Comparison of ENCODE assay signal across 8 cellular contexts in the genomic region with DNA sequence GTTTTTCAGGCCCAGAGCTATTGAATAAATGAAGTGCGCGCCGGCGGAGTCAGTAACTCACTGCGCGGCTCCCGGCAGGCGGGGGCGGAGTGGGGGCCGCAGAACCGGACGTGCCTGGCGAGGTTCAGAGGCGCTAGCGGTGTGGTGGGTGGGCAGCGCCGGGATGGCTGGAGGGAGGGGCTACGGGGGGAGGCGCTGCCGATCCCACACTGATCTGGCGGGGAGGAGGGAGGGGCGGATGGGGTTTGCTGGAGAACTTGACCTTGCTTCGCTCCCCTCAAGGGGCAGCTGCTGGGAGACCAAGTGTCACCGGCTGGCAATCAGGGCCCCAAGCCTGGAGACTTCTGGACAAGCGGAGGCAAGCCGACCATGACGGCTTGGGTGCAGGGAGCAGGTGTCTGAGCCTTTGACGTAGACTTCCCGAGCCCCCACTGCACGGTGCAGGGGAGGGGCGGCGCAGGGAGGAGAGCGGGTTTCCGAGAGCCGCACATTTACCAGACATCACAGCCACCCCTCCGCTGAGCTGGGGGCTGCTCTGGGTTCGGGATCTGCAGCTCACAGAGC.
DNase-seq lines count a peak whose midpoint lies in the region; ATAC-seq and TF ChIP-seq lines count a peak whose summit lies in the region.

No MANE protein-coding gene starts in this region.

- peak overlapping the region; percentile 81 for H3K27ac ChIP-seq in smooth muscle cell (ENCODE audit: low read depth)

- peaks cover 2% of the 10 kb centered on the region for H3K9me3 ChIP-seq in iPS-18c (ENCODE audit: control insufficient read depth, insufficient read depth, low read length)
- H3K9me3 ChIP-seq in smooth muscle cell (replicated peaks; ENCODE audit: low read depth), result no peaks in the 10 kb centered on the region

- peak overlapping the region; percentile 78 for H3K9ac ChIP-seq in smooth muscle cell (ENCODE audit: low read depth)

- H2AFZ ChIP-seq in smooth muscle cell (ENCODE audit: low read depth), result no peak overlapping the region

- no peaks in the 10 kb centered on the region for H4K20me1 ChIP-seq in smooth muscle cell (ENCODE audit: low read depth)

- peaks cover 28% of the 10 kb centered on the region for H3K4me1 ChIP-seq in smooth muscle cell (ENCODE audit: low read depth)

- H3K36me3 ChIP-seq in smooth muscle cell (ENCODE audit: low read depth), result no peaks in the 10 kb centered on the region

- H3K4me2 ChIP-seq in smooth muscle cell, result peak overlapping the region; percentile 90

- H3F3A ChIP-seq in smooth muscle cell (ENCODE audit: low read depth), result no peaks in the 10 kb centered on the region

- TF ChIP-seq CTCF in WI38 (IDR thresholded peaks at IDR 0.05; ENCODE audit: low read depth, low read length), result no peak
- no peak for TF ChIP-seq CTCF in smooth muscle cell (IDR thresholded peaks at IDR 0.05; ENCODE audit: borderline replicate concordance, insufficient read depth, poor library complexity, severe bottlenecking)

- peak overlapping the region; percentile 30; the same call in 1 of the 2 replicates for H3K4me3 ChIP-seq in WI38 (ENCODE audit: low read depth, low read length)
- peak overlapping the region; percentile 6; the same call in 1 of the 2 replicates for H3K4me3 ChIP-seq in iPS-18c (ENCODE audit: insufficient read depth, low read depth, low read length)
- peak overlapping the region; percentile 33 for H3K4me3 ChIP-seq in smooth muscle cell

- DNase-seq in NCI-H1436 (lab: John Stamatoyannopoulos, UW) (peak; percentile 54), NCI-H1436 treated with DMSO at 0.1 percent for 48 hours (lab: John Stamatoyannopoulos, UW) (no peak), smooth muscle cell (lab: John Stamatoyannopoulos, UW; ENCODE audit: unreplicated experiment) (no peak), GDM1 (lab: John Stamatoyannopoulos, UW) (no peak)
- DNase-seq in effector CD4-positive, alpha-beta T cell, result no peak

- ATAC-seq in GM21529 (IDR thresholded peaks at IDR 0.05; ENCODE audit: unreplicated experiment), result no peak

- H3K79me2 ChIP-seq in smooth muscle cell (ENCODE audit: low read depth), result no peaks in the 10 kb centered on the region

- 11% methylated on average over 29 of the region's 37 CpGs for WGBS in smooth muscle cell (ENCODE audit: low lambda C conversion rate)

- no peaks in the 10 kb centered on the region for H3K27me3 ChIP-seq in smooth muscle cell (ENCODE audit: low read depth)
